ENCODE assay signal across 26 cellular contexts in genomic region chr6:147870745-147871144, GRCh38.
"Had no signal": no experiment of that assay in that cellular context is flagged by ENCODE, and none has a peak within 500 bp of the region (broad histone marks: within the 10 kb centered on the region; RNA-seq: fewer than 3 reads in every experiment).

No MANE protein-coding gene starts in this region.

- H3K36me3 ChIP-seq: adrenal gland, sigmoid colon, suprapubic skin, tibial artery, upper lobe of right lung had no signal

- H3K4me3 ChIP-seq: adrenal gland, body of pancreas, sigmoid colon, suprapubic skin, tibial artery, upper lobe of right lung had no signal

- H3K9me3 ChIP-seq: adrenal gland, body of pancreas, sigmoid colon, suprapubic skin, tibial artery, upper lobe of right lung had no signal

- H3K4me1 ChIP-seq: body of pancreas, sigmoid colon, suprapubic skin, upper lobe of right lung had no signal

- ATAC-seq: body of pancreas, left colon, natural killer cell, upper lobe of right lung had no signal

- H3K27me3 ChIP-seq: adrenal gland, body of pancreas, sigmoid colon, suprapubic skin, tibial artery, upper lobe of right lung had no signal

- DNase-seq: activated CD4-positive, alpha-beta T cell treated with anti-CD3 and anti-CD28 coated beads for 4 hours; activated CD4-positive, alpha-beta T cell treated with anti-CD3 and anti-CD28 coated beads, Interleukin-2, amount 50 U/mL, for 48 hours; activated CD8-positive, alpha-beta memory T cell treated with anti-CD3 and anti-CD28 coated beads for 24 hours; activated effector memory CD4-positive, alpha-beta T cell treated with Interleukin-2 at 50 U/mL for 16 hours; activated naive CD4-positive, alpha-beta T cell treated with Interleukin-2 at 50 U/mL for 16 hours; adrenal gland; aorta; body of pancreas; dermis blood vessel endothelial cell; effector CD4-positive, alpha-beta T cell; head of caudate nucleus; hypothalamus; immature natural killer cell; kidney; left colon; mammary epithelial cell; natural killer cell; sigmoid colon; small intestine; stimulated activated CD4-positive, alpha-beta T cell treated with anti-CD3 and anti-CD28 coated beads, Interleukin-2, amount 100 ng/mL, for 24 hours; stimulated activated naive CD4-positive, alpha-beta T cell; tibial artery; upper lobe of right lung had no signal

- H3K27ac ChIP-seq: adrenal gland, body of pancreas, sigmoid colon, suprapubic skin, tibial artery, upper lobe of right lung, VCaP had no signal

- FAIRE-seq: kidney, small intestine, TTC549 had no signal
